In the genomic region with DNA sequence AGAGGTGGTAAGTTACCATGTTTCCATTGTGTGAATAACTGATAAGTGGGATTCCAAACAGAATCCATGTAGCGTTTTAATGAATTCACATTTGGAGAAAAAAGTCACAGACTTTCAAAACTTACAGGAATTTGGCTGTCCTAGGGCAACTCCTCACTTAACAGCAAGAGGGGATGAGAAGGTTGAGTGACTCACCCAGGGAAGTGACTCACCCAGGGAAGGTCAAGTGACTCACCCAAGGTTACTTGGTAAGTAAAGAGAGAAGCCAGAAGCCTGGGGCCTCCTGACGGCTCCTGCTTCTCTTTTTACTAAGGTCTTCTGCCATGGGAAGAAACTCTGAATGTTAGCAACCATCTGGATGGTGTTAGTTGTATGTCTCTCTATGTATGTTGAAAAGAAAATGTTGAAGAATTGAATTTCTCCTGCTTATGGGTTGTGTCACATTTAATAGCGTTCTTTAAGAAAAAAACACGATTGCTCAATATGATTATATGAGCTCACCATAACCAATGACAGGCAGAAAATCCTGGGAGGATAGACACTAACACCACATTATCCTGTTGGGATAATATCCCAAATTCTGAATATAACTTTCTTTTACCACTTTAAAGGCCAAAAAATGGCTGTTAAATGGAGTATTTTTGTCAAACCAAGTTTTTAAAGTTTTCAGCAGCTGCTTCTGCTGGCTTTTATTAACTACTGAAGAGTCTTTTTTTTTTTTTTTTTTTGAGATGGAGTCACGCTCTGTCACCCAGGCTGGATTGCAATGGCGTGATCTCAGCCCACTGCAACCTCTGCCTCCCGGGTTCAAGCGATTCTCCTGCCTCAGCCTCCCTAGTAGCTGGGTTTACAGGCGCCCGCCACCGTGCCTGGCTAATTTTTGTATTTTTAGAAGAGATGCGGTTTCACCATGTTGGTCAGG, we compare ENCODE assay signal across 1 cellular context.
TF ChIP-seq lines count a peak whose summit lies in the region.

No MANE protein-coding gene starts in this region.

TF ChIP-seq in HepG2, 621 proteins besides CTCF, POLR2A, EP300 and RAD21 (continued from another document):
- TF ChIP-seq ZNF567 (CRISPR knock-in tag; IDR thresholded peaks at IDR 0.05; ENCODE audit: borderline replicate concordance): no peak
- TF ChIP-seq, protein P1, sequence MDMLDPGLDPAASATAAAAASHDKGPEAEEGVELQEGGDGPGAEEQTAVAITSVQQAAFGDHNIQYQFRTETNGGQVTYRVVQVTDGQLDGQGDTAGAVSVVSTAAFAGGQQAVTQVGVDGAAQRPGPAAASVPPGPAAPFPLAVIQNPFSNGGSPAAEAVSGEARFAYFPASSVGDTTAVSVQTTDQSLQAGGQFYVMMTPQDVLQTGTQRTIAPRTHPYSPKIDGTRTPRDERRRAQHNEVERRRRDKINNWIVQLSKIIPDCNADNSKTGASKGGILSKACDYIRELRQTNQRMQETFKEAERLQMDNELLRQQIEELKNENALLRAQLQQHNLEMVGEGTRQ (IDR thresholded peaks at IDR 0.05; ENCODE audit: low read depth, low read length): no peak
- TF ChIP-seq, protein P1 (CRISPR knock-in tag; IDR thresholded peaks at IDR 0.05; ENCODE audit: borderline replicate concordance): no peak
- TF ChIP-seq CENPT (CRISPR knock-in tag; IDR thresholded peaks at IDR 0.05; ENCODE audit: low read depth): no peak
- TF ChIP-seq SSRP1 (CRISPR knock-in tag; IDR thresholded peaks at IDR 0.05): no peak
- TF ChIP-seq ZNF235 (CRISPR knock-in tag; IDR thresholded peaks at IDR 0.05; ENCODE audit: borderline replicate concordance): no peak
- peak; percentile 45; the same call in 1 of the 2 replicates for TF ChIP-seq HOMEZ (CRISPR knock-in tag; IDR thresholded peaks at IDR 0.05; ENCODE audit: low read depth)
- TF ChIP-seq GTF3A (CRISPR knock-in tag; conservative IDR thresholded peaks at IDR 0.05): no peak
- TF ChIP-seq, protein P2, sequence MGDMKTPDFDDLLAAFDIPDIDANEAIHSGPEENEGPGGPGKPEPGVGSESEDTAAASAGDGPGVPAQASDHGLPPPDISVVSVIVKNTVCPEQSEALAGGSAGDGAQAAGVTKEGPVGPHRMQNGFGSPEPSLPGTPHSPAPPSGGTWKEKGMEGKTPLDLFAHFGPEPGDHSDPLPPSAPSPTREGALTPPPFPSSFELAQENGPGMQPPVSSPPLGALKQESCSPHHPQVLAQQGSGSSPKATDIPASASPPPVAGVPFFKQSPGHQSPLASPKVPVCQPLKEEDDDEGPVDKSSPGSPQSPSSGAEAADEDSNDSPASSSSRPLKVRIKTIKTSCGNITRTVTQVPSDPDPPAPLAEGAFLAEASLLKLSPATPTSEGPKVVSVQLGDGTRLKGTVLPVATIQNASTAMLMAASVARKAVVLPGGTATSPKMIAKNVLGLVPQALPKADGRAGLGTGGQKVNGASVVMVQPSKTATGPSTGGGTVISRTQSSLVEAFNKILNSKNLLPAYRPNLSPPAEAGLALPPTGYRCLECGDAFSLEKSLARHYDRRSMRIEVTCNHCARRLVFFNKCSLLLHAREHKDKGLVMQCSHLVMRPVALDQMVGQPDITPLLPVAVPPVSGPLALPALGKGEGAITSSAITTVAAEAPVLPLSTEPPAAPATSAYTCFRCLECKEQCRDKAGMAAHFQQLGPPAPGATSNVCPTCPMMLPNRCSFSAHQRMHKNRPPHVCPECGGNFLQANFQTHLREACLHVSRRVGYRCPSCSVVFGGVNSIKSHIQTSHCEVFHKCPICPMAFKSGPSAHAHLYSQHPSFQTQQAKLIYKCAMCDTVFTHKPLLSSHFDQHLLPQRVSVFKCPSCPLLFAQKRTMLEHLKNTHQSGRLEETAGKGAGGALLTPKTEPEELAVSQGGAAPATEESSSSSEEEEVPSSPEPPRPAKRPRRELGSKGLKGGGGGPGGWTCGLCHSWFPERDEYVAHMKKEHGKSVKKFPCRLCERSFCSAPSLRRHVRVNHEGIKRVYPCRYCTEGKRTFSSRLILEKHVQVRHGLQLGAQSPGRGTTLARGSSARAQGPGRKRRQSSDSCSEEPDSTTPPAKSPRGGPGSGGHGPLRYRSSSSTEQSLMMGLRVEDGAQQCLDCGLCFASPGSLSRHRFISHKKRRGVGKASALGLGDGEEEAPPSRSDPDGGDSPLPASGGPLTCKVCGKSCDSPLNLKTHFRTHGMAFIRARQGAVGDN (CRISPR knock-in tag; IDR thresholded peaks at IDR 0.05): no peak
- TF ChIP-seq JUND (CRISPR knock-in tag; IDR thresholded peaks at IDR 0.05): peak; percentile 91
- TF ChIP-seq NFATC3 (CRISPR knock-in tag; IDR thresholded peaks at IDR 0.05): no peak
- peak; percentile 89; the same call in 1 of the 2 replicates for TF ChIP-seq JUNB (CRISPR knock-in tag; IDR thresholded peaks at IDR 0.05; ENCODE audit: borderline replicate concordance)
- TF ChIP-seq ZNF24 (IDR thresholded peaks at IDR 0.05): no peak
- no peak for TF ChIP-seq ZNF713 (CRISPR knock-in tag; IDR thresholded peaks at IDR 0.05)
- TF ChIP-seq ZNF30 (CRISPR knock-in tag; IDR thresholded peaks at IDR 0.05): no peak
- TF ChIP-seq ZNF407 (CRISPR knock-in tag; IDR thresholded peaks at IDR 0.05; ENCODE audit: not compliant biosample characterization): no peak
- no peak for TF ChIP-seq TERF1 (CRISPR knock-in tag; IDR thresholded peaks at IDR 0.05)
- no peak for TF ChIP-seq ARNT (IDR thresholded peaks at IDR 0.05)
- TF ChIP-seq ZNF33A (CRISPR knock-in tag; IDR thresholded peaks at IDR 0.05; ENCODE audit: borderline replicate concordance): no peak
- no peak for TF ChIP-seq PHF20 (CRISPR knock-in tag; IDR thresholded peaks at IDR 0.05)
- no peak for TF ChIP-seq SRSF1 (optimal IDR thresholded peaks at IDR 0.05; ENCODE audit: low read depth, low read length)
- TF ChIP-seq, protein P3, sequence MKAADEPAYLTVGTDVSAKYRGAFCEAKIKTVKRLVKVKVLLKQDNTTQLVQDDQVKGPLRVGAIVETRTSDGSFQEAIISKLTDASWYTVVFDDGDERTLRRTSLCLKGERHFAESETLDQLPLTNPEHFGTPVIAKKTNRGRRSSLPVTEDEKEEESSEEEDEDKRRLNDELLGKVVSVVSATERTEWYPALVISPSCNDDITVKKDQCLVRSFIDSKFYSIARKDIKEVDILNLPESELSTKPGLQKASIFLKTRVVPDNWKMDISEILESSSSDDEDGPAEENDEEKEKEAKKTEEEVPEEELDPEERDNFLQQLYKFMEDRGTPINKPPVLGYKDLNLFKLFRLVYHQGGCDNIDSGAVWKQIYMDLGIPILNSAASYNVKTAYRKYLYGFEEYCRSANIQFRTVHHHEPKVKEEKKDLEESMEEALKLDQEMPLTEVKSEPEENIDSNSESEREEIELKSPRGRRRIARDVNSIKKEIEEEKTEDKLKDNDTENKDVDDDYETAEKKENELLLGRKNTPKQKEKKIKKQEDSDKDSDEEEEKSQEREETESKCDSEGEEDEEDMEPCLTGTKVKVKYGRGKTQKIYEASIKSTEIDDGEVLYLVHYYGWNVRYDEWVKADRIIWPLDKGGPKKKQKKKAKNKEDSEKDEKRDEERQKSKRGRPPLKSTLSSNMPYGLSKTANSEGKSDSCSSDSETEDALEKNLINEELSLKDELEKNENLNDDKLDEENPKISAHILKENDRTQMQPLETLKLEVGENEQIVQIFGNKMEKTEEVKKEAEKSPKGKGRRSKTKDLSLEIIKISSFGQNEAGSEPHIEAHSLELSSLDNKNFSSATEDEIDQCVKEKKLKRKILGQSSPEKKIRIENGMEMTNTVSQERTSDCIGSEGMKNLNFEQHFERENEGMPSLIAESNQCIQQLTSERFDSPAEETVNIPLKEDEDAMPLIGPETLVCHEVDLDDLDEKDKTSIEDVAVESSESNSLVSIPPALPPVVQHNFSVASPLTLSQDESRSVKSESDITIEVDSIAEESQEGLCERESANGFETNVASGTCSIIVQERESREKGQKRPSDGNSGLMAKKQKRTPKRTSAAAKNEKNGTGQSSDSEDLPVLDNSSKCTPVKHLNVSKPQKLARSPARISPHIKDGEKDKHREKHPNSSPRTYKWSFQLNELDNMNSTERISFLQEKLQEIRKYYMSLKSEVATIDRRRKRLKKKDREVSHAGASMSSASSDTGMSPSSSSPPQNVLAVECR (CRISPR knock-in tag; IDR thresholded peaks at IDR 0.05; ENCODE audit: borderline replicate concordance): no peak
- TF ChIP-seq ZNF7 (CRISPR knock-in tag; IDR thresholded peaks at IDR 0.05): no peak
- no peak for TF ChIP-seq MZF1 (CRISPR knock-in tag; IDR thresholded peaks at IDR 0.05; ENCODE audit: borderline replicate concordance)
- TF ChIP-seq MBD4 (IDR thresholded peaks at IDR 0.05; ENCODE audit: borderline replicate concordance, low read length): no peak
- TF ChIP-seq ZNF672 (CRISPR knock-in tag; IDR thresholded peaks at IDR 0.05): no peak
- TF ChIP-seq POLR2G (IDR thresholded peaks at IDR 0.05; ENCODE audit: low read depth, low read length): no peak
- TF ChIP-seq ZNF563 (CRISPR knock-in tag; IDR thresholded peaks at IDR 0.05): no peak
- no peak for TF ChIP-seq MEF2D (CRISPR knock-in tag; IDR thresholded peaks at IDR 0.05)
- no peak for TF ChIP-seq ZNF773 (CRISPR knock-in tag; IDR thresholded peaks at IDR 0.05; ENCODE audit: borderline replicate concordance)
